In genomic region chr4:171812377-171813194, GRCh38 we compare ENCODE assay signal across 8 cellular contexts. TPM values are rescaled to one million over a fixed set of nuclear protein-coding genes. Genes with fewer than 3 reads are reported as not detected.
DNase-seq lines count a peak whose midpoint lies in the region; ATAC-seq and TF ChIP-seq lines count a peak whose summit lies in the region.

No MANE protein-coding gene starts in this region.

- H3K4me3 ChIP-seq in coronary artery: peak overlapping the region; percentile 69

- DNase-seq in GM10266 (ENCODE audit: extremely low spot score) (peak; percentile 8), coronary artery (ENCODE audit: low spot score) (no peak), osteocyte (ENCODE audit: extremely low spot score, unreplicated experiment) (no peak), HuH-7 (ENCODE audit: low spot score) (no peak), cerebellum (ENCODE audit: low spot score) (no peak), NK-92 (lab: John Stamatoyannopoulos, UW; ENCODE audit: unreplicated experiment) (no peak)
- no peak for DNase-seq in activated naive CD4-positive, alpha-beta T cell (lab: John Stamatoyannopoulos, UW)

- H3K27ac ChIP-seq in coronary artery: no peak overlapping the region

- ATAC-seq in HG03432 (IDR thresholded peaks at IDR 0.05; ENCODE audit: unreplicated experiment): peak; percentile 42

- no peaks in the 10 kb centered on the region for H3K9me3 Mint-ChIP-seq in osteocyte (ENCODE audit: unreplicated experiment)

- peak overlapping the region; percentile 81 for H3K4me3 Mint-ChIP-seq in osteocyte (ENCODE audit: unreplicated experiment)

- no peak overlapping the region for H3K27ac Mint-ChIP-seq in osteocyte (ENCODE audit: unreplicated experiment)

- TF ChIP-seq CTCF in GM10266 (IDR thresholded peaks at IDR 0.05; ENCODE audit: control insufficient read depth, insufficient read depth, low read depth, missing control alignments) (no peak), coronary artery (IDR thresholded peaks at IDR 0.05) (no peak), osteocyte (IDR thresholded peaks at IDR 0.05) (no peak)

- peaks cover 17% of the 10 kb centered on the region for H3K4me1 Mint-ChIP-seq in osteocyte (ENCODE audit: unreplicated experiment)

- H3K27me3 Mint-ChIP-seq in osteocyte (ENCODE audit: unreplicated experiment): peaks cover 37% of the 10 kb centered on the region

- no peaks in the 10 kb centered on the region for H3K36me3 Mint-ChIP-seq in osteocyte (ENCODE audit: unreplicated experiment)

RNA-seq across cellular contexts. Expression of gene GALNTL6, which starts 0.6 kb away (rescaled TPM):
- total RNA-seq in osteocyte (not detected in 2 replicates), cerebellum (51.1 TPM)

Comparison
In these comparisons a context has a peak if more than half of its experiments do, and no peak if none do; other contexts are left out.
1. RNA of gene GALNTL6, which starts 0.6 kb away (total RNA-seq): 51.1 TPM in cerebellum (single experiment); not detected in osteocyte; every median in the first group is over 10 times any median in the second.